In genomic region chr2:29063646-29064372, GRCh38 we compare ENCODE assay signal across 14 cellular contexts. TPM values are rescaled to one million over a fixed set of nuclear protein-coding genes. Genes with fewer than 3 reads are reported as not detected.
A peak's percentile ranks its signal among the peaks of the same experiment; 100 is the strongest.
DNase-seq lines count a peak whose midpoint lies in the region; ATAC-seq and TF ChIP-seq lines count a peak whose summit lies in the region.
"Had no signal": no experiment of that assay in that cellular context is flagged by ENCODE, and none has a peak within 500 bp of the region (broad histone marks: within the 10 kb centered on the region; RNA-seq: fewer than 3 reads in every experiment).

No MANE protein-coding gene starts in this region.

- TF ChIP-seq CTCF in brain (conservative IDR thresholded peaks at IDR 0.05), result no peak

- peaks cover 0 to 9% (median 0%) of the 10 kb centered on the region in 5 experiments for H3K9me3 Mint-ChIP-seq in brain
- H3K9me3 Mint-ChIP-seq: WTC11 had no signal

- no peaks in the 10 kb centered on the region for H3K36me3 ChIP-seq in HAP-1 (replicated peaks)
- H3K36me3 ChIP-seq in subcutaneous abdominal adipose tissue (ENCODE audit: control insufficient read depth in 5 of 5, insufficient read depth in 5 of 5, low read length in 5 of 5), result no peaks in the 10 kb centered on the region
- H3K36me3 ChIP-seq: Peyer's patch, uterus had no signal

- H3K4me3 Mint-ChIP-seq in brain, result peak overlapping the region; percentile 12 to 74 (median 69)
- H3K4me3 Mint-ChIP-seq: WTC11 had no signal

- H3K4me3 ChIP-seq in HAP-1 (no peak overlapping the region), subcutaneous abdominal adipose tissue (ENCODE audit: low read depth in 1 of 5, low read length in 5 of 5) (peak overlapping the region in 4 of 5 donors; percentile 4 to 29 (median 14))
- H3K4me3 ChIP-seq: Peyer's patch, uterus had no signal

- H3K9me3 ChIP-seq in HAP-1, result no peaks in the 10 kb centered on the region
- H3K9me3 ChIP-seq in subcutaneous abdominal adipose tissue (ENCODE audit: control insufficient read depth in 5 of 5, low read length in 5 of 5), result no peaks in the 10 kb centered on the region
- H3K9me3 ChIP-seq: Peyer's patch, uterus had no signal

- H3K4me1 ChIP-seq in HAP-1 (peaks cover 22% of the 10 kb centered on the region), subcutaneous abdominal adipose tissue (ENCODE audit: control insufficient read depth in 5 of 5, insufficient read depth in 5 of 5, low read length in 5 of 5) (peaks cover 14 to 47% (median 45%) of the 10 kb centered on the region in 5 donors)
- H3K4me1 ChIP-seq: Peyer's patch, uterus had no signal

- H3K4me1 Mint-ChIP-seq in brain, result peaks cover 98% of the 10 kb centered on the region

- no peaks in the 10 kb centered on the region for H3K36me3 Mint-ChIP-seq in brain
- H3K36me3 Mint-ChIP-seq: WTC11 had no signal

- peaks cover 2% of the 10 kb centered on the region for H3K27me3 Mint-ChIP-seq in brain

- peak overlapping the region; percentile 68 to 95 (median 90) for H3K27ac Mint-ChIP-seq in brain
- H3K27ac Mint-ChIP-seq: WTC11 had no signal

- DNase-seq in HAP-1 (ENCODE audit: low spot score in 2 of 2) (peak; percentile 72 to 76), iris pigment epithelial cell (ENCODE audit: low read depth) (peak; percentile 79), NCI-H226 (no peak), AML-193 (lab: John Stamatoyannopoulos, UW) (no peak), NCI-H526 treated with DMSO at 0.1 percent for 48 hours (lab: John Stamatoyannopoulos, UW) (no peak)
- DNase-seq: DMS153, midbrain, NCI-H1092 treated with DMSO at 0.1 percent for 48 hours, Peyer's patch, uterus had no signal

- ATAC-seq in HG02973 (IDR thresholded peaks at IDR 0.05; ENCODE audit: unreplicated experiment), result no peak

- peak overlapping the region; percentile 87 for H3K27ac ChIP-seq in subcutaneous abdominal adipose tissue (ENCODE audit: low read depth, low read length)
- H3K27ac ChIP-seq: uterus had no signal

- H3K27me3 ChIP-seq in HAP-1 (ENCODE audit: low read depth) (no peaks in the 10 kb centered on the region), subcutaneous abdominal adipose tissue (ENCODE audit: control insufficient read depth in 5 of 5, insufficient read depth in 4 of 5, low read length in 5 of 5) (no peaks in the 10 kb centered on the region)
- H3K27me3 ChIP-seq: Peyer's patch, uterus had no signal

- in situ Hi-C loops in HAP-1 (cut with MboI; ENCODE audit: low sequenced_read_pairs), result no loop called here

- H3K9ac ChIP-seq in subcutaneous abdominal adipose tissue (ENCODE audit: low read length in 5 of 5), result peak overlapping the region in 1 of 5 donors; percentile 29

RNA-seq across cellular contexts. Expression of gene PCARE, which starts 10.5 kb away (rescaled TPM):
- not detected for polyA plus RNA-seq in brain (ENCODE audit: insufficient read depth, low read depth, low replicate concordance)

RNA-seq across cellular contexts. Expression of gene CLIP4, which starts 51.4 kb away (rescaled TPM):
- 5.4 TPM for polyA plus RNA-seq in brain (ENCODE audit: insufficient read depth, low read depth, low replicate concordance)

Comparison
In these comparisons a context has a peak if more than half of its experiments do, and no peak if none do; other contexts are left out.
1. DNase-seq: peak in HAP-1 (2 of 2) and iris pigment epithelial cell (single experiment); none in NCI-H226 (single experiment), AML-193 (0 of 2) and NCI-H526 treated with DMSO at 0.1 percent for 48 hours (single experiment).